ENCODE assay signal across 14 cellular contexts in genomic region chr16:2037631-2038358, GRCh38. TPM values are rescaled to one million over a fixed set of nuclear protein-coding genes. Genes with fewer than 3 reads are reported as not detected.
A peak's percentile ranks its signal among the peaks of the same experiment; 100 is the strongest.
DNase-seq lines count a peak whose midpoint lies in the region; ATAC-seq and TF ChIP-seq lines count a peak whose summit lies in the region.
"Had no signal": no experiment of that assay in that cellular context is flagged by ENCODE, and none has a peak within 500 bp of the region (broad histone marks: within the 10 kb centered on the region; RNA-seq: fewer than 3 reads in every experiment).

No MANE protein-coding gene starts in this region.

- peak overlapping the region; percentile 74; the same call in 1 of the 2 replicates for H3K27ac Mint-ChIP-seq in WTC11
- H3K27ac Mint-ChIP-seq: activated naive CD8-positive, alpha-beta T cell treated with anti-CD3 and anti-CD28 coated beads, Interleukin-2, amount 50 U/mL, for 24 hours; T-helper 1 cell treated with Interleukin-12 subunit alpha and Interleukin-12 subunit beta and Interleukin-4 antibody, amounts not matched to agents 30 μg/mL and 1 μg/mL, for 36 hours had no signal

- in situ Hi-C loops in GM13977 (cut with MboI; ENCODE audit: low pct_unique_long_range_greater_than_20kb, low sequenced_read_pairs, unreplicated experiment), result no loop called here

- no peaks in the 10 kb centered on the region for H3K36me3 ChIP-seq in iPS-15b (ENCODE audit: control insufficient read depth, insufficient read depth, low read length)
- H3K36me3 ChIP-seq in skeletal muscle tissue (ENCODE audit: control insufficient read depth in 3 of 3, insufficient read depth in 3 of 3, low read length in 3 of 3), result peaks cover 0 to 9% (median 5%) of the 10 kb centered on the region in 3 donors

- H3K4me3 ChIP-seq in AG10803 (ENCODE audit: low read length) (no peak overlapping the region), iPS-15b (ENCODE audit: low read depth, low read length) (no peak overlapping the region), skeletal muscle tissue (ENCODE audit: low read length in 3 of 3) (peak overlapping the region in 1 of 3 donors; percentile 54)

- POLR2A ChIA-PET in WTC11 (lab: Charles Lee), result no interaction called here

- H3K4me1 ChIP-seq in iPS-15b (ENCODE audit: control insufficient read depth, insufficient read depth, low read length) (no peaks in the 10 kb centered on the region), skeletal muscle tissue (ENCODE audit: control insufficient read depth in 3 of 3, insufficient read depth in 3 of 3, low read length in 3 of 3) (peaks cover 53 to 81% (median 73%) of the 10 kb centered on the region in 3 donors)

- no peaks in the 10 kb centered on the region for H3K27me3 Mint-ChIP-seq in WTC11 (ENCODE audit: low read depth)
- H3K27me3 Mint-ChIP-seq: activated naive CD8-positive, alpha-beta T cell treated with anti-CD3 and anti-CD28 coated beads, Interleukin-2, amount 50 U/mL, for 24 hours had no signal

- no peak for ATAC-seq in WTC11
- no peak for ATAC-seq in HG03097 (IDR thresholded peaks at IDR 0.05; ENCODE audit: low FRiP score, unreplicated experiment)
- ATAC-seq: activated naive CD8-positive, alpha-beta T cell treated with anti-CD3 and anti-CD28 coated beads, Interleukin-2, amount 50 U/mL, for 24 hours had no signal

- CTCF ChIA-PET in WTC11 (lab: Charles Lee), result interaction anchor here (0.6 to 1.4 kb wide), 3 partner anchors 14 to 103 kb away, joined by 3 to 4 read pairs (median 3); no protein-coding TSS in a partner anchor

- H3K4me3 Mint-ChIP-seq in WTC11, result no peak overlapping the region
- H3K4me3 Mint-ChIP-seq: activated naive CD8-positive, alpha-beta T cell treated with anti-CD3 and anti-CD28 coated beads, Interleukin-2, amount 50 U/mL, for 24 hours; T-helper 1 cell treated with Interleukin-12 subunit alpha and Interleukin-12 subunit beta and Interleukin-4 antibody, amounts not matched to agents 30 μg/mL and 1 μg/mL, for 36 hours had no signal

- no peaks in the 10 kb centered on the region for H3K36me3 Mint-ChIP-seq in WTC11

- H3K9ac ChIP-seq in iPS-15b (ENCODE audit: low read depth, low read length), result peak overlapping the region; percentile 24
- peak overlapping the region in 2 of 3 donors; percentile 51 to 79 for H3K9ac ChIP-seq in skeletal muscle tissue (ENCODE audit: low read depth in 1 of 3, low read length in 3 of 3)

- H3K9me3 ChIP-seq in iPS-15b (ENCODE audit: control insufficient read depth, insufficient read depth, low read length) (no peaks in the 10 kb centered on the region), skeletal muscle tissue (ENCODE audit: control insufficient read depth in 3 of 3, low read length in 3 of 3) (no peaks in the 10 kb centered on the region)

- DNase-seq in AG10803 (ENCODE audit: low read depth) (peak; percentile 29), WTC11 (ENCODE audit: low spot score) (no peak), GM13977 (ENCODE audit: low spot score) (no peak), NK-92 (lab: John Stamatoyannopoulos, UW; ENCODE audit: unreplicated experiment) (no peak), NCI-H345 (lab: John Stamatoyannopoulos, UW) (no peak)
- DNase-seq: activated naive CD8-positive, alpha-beta T cell treated with anti-CD3 and anti-CD28 coated beads, Interleukin-2, amount 50 U/mL, for 24 hours; DMS 273 treated with DMSO at 0.1 percent for 48 hours; NCI-H1092; NCI-H446 treated with DMSO at 0.1 percent for 48 hours; small intestine had no signal

- TF ChIP-seq CTCF in AG10803 (conservative IDR thresholded peaks at IDR 0.05; ENCODE audit: low read length) (no peak), WTC11 (IDR thresholded peaks at IDR 0.05) (no peak), GM13977 (IDR thresholded peaks at IDR 0.05; ENCODE audit: extremely low read depth, insufficient read depth, missing control alignments) (no peak)

- H3K9me3 Mint-ChIP-seq in WTC11, result no peaks in the 10 kb centered on the region
- H3K9me3 Mint-ChIP-seq: activated naive CD8-positive, alpha-beta T cell treated with anti-CD3 and anti-CD28 coated beads, Interleukin-2, amount 50 U/mL, for 24 hours; T-helper 1 cell treated with Interleukin-12 subunit alpha and Interleukin-12 subunit beta and Interleukin-4 antibody, amounts not matched to agents 30 μg/mL and 1 μg/mL, for 36 hours had no signal

- no peaks in the 10 kb centered on the region for H3K4me1 Mint-ChIP-seq in WTC11
- H3K4me1 Mint-ChIP-seq: activated naive CD8-positive, alpha-beta T cell treated with anti-CD3 and anti-CD28 coated beads, Interleukin-2, amount 50 U/mL, for 24 hours had no signal

- H3K27ac ChIP-seq in skeletal muscle tissue (ENCODE audit: low read depth, low read length), result peak overlapping the region; percentile 79

- H3K27me3 ChIP-seq in iPS-15b (ENCODE audit: control insufficient read depth, insufficient read depth, low read length) (no peaks in the 10 kb centered on the region), skeletal muscle tissue (ENCODE audit: control insufficient read depth in 3 of 3, insufficient read depth in 3 of 3, low read length in 3 of 3) (no peaks in the 10 kb centered on the region)

TF ChIP-seq in WTC11, 78 proteins besides CTCF, POLR2A, EP300 and RAD21:
- no peak for TF ChIP-seq ZNF423 (CRISPR knock-in tag; IDR thresholded peaks at IDR 0.05)
- no peak for TF ChIP-seq ZSCAN18 (CRISPR knock-in tag; IDR thresholded peaks at IDR 0.05)

RNA-seq across cellular contexts. Expression of gene NTHL1, which starts 9.8 kb away (rescaled TPM):
- total RNA-seq in WTC11 (2021) (90.5 to 93.4 TPM (median 93.3 TPM) in 3 replicates), skeletal muscle tissue (13.6 TPM)

RNA-seq across cellular contexts. Expression of gene TSC2, which starts 10.0 kb away (rescaled TPM):
- total RNA-seq in WTC11 (2021) (103 to 134 TPM (median 117 TPM) in 3 replicates), skeletal muscle tissue (49.6 TPM)

RNA-seq across cellular contexts. Expression of gene NHERF2, which starts 11.1 kb away (rescaled TPM):
- total RNA-seq in WTC11 (2021), result 23.3 to 31.1 TPM (median 28.0 TPM) in 3 replicates
- 15.1 TPM for total RNA-seq in skeletal muscle tissue

RNA-seq across cellular contexts. Expression of gene NPW, which starts 18.2 kb away (rescaled TPM):
- total RNA-seq in WTC11 (2021) (15.2 to 28.6 TPM (median 22.0 TPM) in 3 replicates), skeletal muscle tissue (not detected)

RNA-seq across cellular contexts. Expression of gene ZNF598, which starts 28.2 kb away (rescaled TPM):
- total RNA-seq in WTC11 (2021) (53.9 to 66.4 TPM (median 55.5 TPM) in 3 replicates), skeletal muscle tissue (4.7 TPM)
